ENCODE assay signal across 25 cellular contexts in genomic region chr1:212481438-212481767, GRCh38. TPM values are rescaled to one million over a fixed set of nuclear protein-coding genes. Genes with fewer than 3 reads are reported as not detected.
DNase-seq lines count a peak whose midpoint lies in the region; TF ChIP-seq lines count a peak whose summit lies in the region.
"Had no signal": no experiment of that assay in that cellular context is flagged by ENCODE, and none has a peak within 500 bp of the region (broad histone marks: within the 10 kb centered on the region; RNA-seq: fewer than 3 reads in every experiment).

No MANE protein-coding gene starts in this region.

- H3K27me3 Mint-ChIP-seq in MCF 10A (ENCODE audit: insufficient read depth, unreplicated experiment) (no peaks in the 10 kb centered on the region), immature natural killer cell (ENCODE audit: low read depth in 3 of 3) (peaks cover 4 to 15% (median 9%) of the 10 kb centered on the region in 3 donors)

- no TSS peak for BruUV-seq in MCF 10A (replicated peaks; lab: Mats Ljungman, UMichigan)

- H3K27me3 ChIP-seq in breast epithelium (no peaks in the 10 kb centered on the region), tibial artery (no peaks in the 10 kb centered on the region)
- H3K27me3 ChIP-seq: BLaER1, SJSA1 had no signal

- H3K36me3 Mint-ChIP-seq in MCF 10A (ENCODE audit: insufficient read depth, unreplicated experiment) (no peaks in the 10 kb centered on the region), immature natural killer cell (peaks cover 0 to 3% (median 0%) of the 10 kb centered on the region in 3 donors)

- no peaks in the 10 kb centered on the region for H3K9me3 Mint-ChIP-seq in MCF 10A (ENCODE audit: unreplicated experiment)
- no peaks in the 10 kb centered on the region for H3K9me3 Mint-ChIP-seq in immature natural killer cell
- H3K9me3 Mint-ChIP-seq: CD4-positive, alpha-beta T cell had no signal

- H3K36me3 ChIP-seq in breast epithelium (no peaks in the 10 kb centered on the region), tibial artery (no peaks in the 10 kb centered on the region)
- H3K36me3 ChIP-seq: BLaER1, SJSA1 had no signal

- H3K9me3 ChIP-seq in breast epithelium (no peaks in the 10 kb centered on the region), tibial artery (no peaks in the 10 kb centered on the region)
- H3K9me3 ChIP-seq: BLaER1, SJSA1 had no signal

- intact Hi-C loops in MCF 10A (cut with micrococcal nuclease) = no loop called here
- intact Hi-C loops in breast epithelium (cut with DNase I; ENCODE audit: low total_unique reads) = no loop called here
- intact Hi-C loops in tibial artery (cut with DNase I; ENCODE audit: low total_unique reads) = loop anchor here (5.0 to 10.0 kb wide), 2 partner anchors 71 to 213 kb away; partner anchors contain the start of gene BATF3

- H3K4me3 Mint-ChIP-seq in MCF 10A (ENCODE audit: unreplicated experiment) = no peak overlapping the region
- peak overlapping the region; percentile 72 to 83 (median 77) for H3K4me3 Mint-ChIP-seq in immature natural killer cell
- H3K4me3 Mint-ChIP-seq: CD4-positive, alpha-beta T cell had no signal

- TF ChIP-seq POLR2A in breast epithelium (IDR thresholded peaks at IDR 0.05) = no peak

- POLR2A ChIA-PET in MCF 10A (lab: Yijun Ruan, JAX) = interaction anchor here (0.6 to 5.6 kb wide), 7 partner anchors 12 to 711 kb away, joined by 3 to 94 read pairs (median 6); partner anchors contain the start of genes ATF3, NSL1 and TATDN3

- TF ChIP-seq CTCF in MCF 10A (IDR thresholded peaks at IDR 0.05; ENCODE audit: unreplicated experiment) = no peak
- TF ChIP-seq CTCF in breast epithelium (IDR thresholded peaks at IDR 0.05) = no peak
- TF ChIP-seq CTCF in choroid plexus epithelial cell (conservative IDR thresholded peaks at IDR 0.05; ENCODE audit: low read depth, low read length) = no peak
- no peak for TF ChIP-seq CTCF in tibial artery (IDR thresholded peaks at IDR 0.05)

- H3K27ac Mint-ChIP-seq in MCF 10A (ENCODE audit: low read depth, unreplicated experiment) = peak overlapping the region; percentile 52
- H3K27ac Mint-ChIP-seq in immature natural killer cell = peak overlapping the region; percentile 17 to 96 (median 94)
- H3K27ac Mint-ChIP-seq: CD4-positive, alpha-beta T cell had no signal

- no peak for DNase-seq in MCF 10A (ENCODE audit: unreplicated experiment)
- DNase-seq in breast epithelium (ENCODE audit: low spot score in 2 of 2) = no peak
- DNase-seq in choroid plexus epithelial cell (ENCODE audit: low read depth) = peak; percentile 23
- no peak for DNase-seq in immature natural killer cell
- DNase-seq in tibial artery = peak in 1 of 2 donors; percentile 31
- DNase-seq in caudate nucleus (lab: John Stamatoyannopoulos, UW) = no peak
- no peak for DNase-seq in activated T-cell treated with anti-CD3 and anti-CD28 coated beads, Interleukin-2, amount 50 U/mL, for 1 hour
- DNase-seq in OCI-M2 (lab: John Stamatoyannopoulos, UW; ENCODE audit: unreplicated experiment) = no peak
- DNase-seq: CD4-positive, alpha-beta T cell; DMS153; DND-41; HCEC 1CT; NCI-H1092; NCI-H1417 treated with DMSO at 0.1 percent for 48 hours; NCI-H187; NCI-H2107; NCI-H446; NCI-H524 treated with DMSO at 0.1 percent for 48 hours; NCI-H82; Right ventricle myocardium superior; RPMI8226 had no signal

- H3K4me3 ChIP-seq in breast epithelium = no peak overlapping the region
- no peak overlapping the region for H3K4me3 ChIP-seq in choroid plexus epithelial cell (ENCODE audit: low read depth, low read length)
- no peak overlapping the region for H3K4me3 ChIP-seq in tibial artery
- H3K4me3 ChIP-seq: BLaER1, SJSA1 had no signal

- peaks cover 45% of the 10 kb centered on the region for H3K4me1 Mint-ChIP-seq in MCF 10A (ENCODE audit: insufficient read depth, unreplicated experiment)
- H3K4me1 Mint-ChIP-seq in immature natural killer cell = peaks cover 43 to 49% of the 10 kb centered on the region in 2 donors

- H3K27ac ChIP-seq in breast epithelium (no peak overlapping the region), tibial artery (peak overlapping the region; percentile 14 to 57), caudate nucleus (ENCODE audit: low read depth, low read length) (no peak overlapping the region)
- H3K27ac ChIP-seq: 22Rv1, BLaER1, KMS-11, SJSA1 had no signal

- CTCF ChIA-PET in MCF 10A (lab: Yijun Ruan, JAX) = interaction anchor here (0.5 to 9.9 kb wide), 18 partner anchors 9 to 1798 kb away, joined by 3 to 99 read pairs (median 4); no protein-coding TSS in a partner anchor

- H3K4me1 ChIP-seq in breast epithelium (no peaks in the 10 kb centered on the region), tibial artery (peaks cover 0 to 52% (median 20%) of the 10 kb centered on the region in 4 donors)
- H3K4me1 ChIP-seq: BLaER1 had no signal

RNA-seq across cellular contexts. Expression of gene NENF, which starts 48.7 kb away (rescaled TPM):
- total RNA-seq in MCF 10A (2022) (110 and 122 TPM in 2 replicates), breast epithelium (100 to 1,000 TPM in 2 of 3 donors, 10 to 100 TPM in 1; 78.9 to 142 (median 142) TPM)
- polyA plus RNA-seq in immature natural killer cell = 10 to 100 TPM; 25.4 to 69.9 (median 67.5) TPM

Comparison
In these comparisons a context has a peak if more than half of its experiments do, and no peak if none do; other contexts are left out.
1. H3K27ac ChIP-seq: peak in tibial artery (2 of 2); none in breast epithelium (0 of 2) and caudate nucleus (single experiment).